18 cellular contexts compared by ENCODE assay signal in genomic region chr6:7532821-7533220, GRCh38. TPM values are rescaled to one million over a fixed set of nuclear protein-coding genes. Genes with fewer than 3 reads are reported as not detected.
DNase-seq lines count a peak whose midpoint lies in the region; ATAC-seq and TF ChIP-seq lines count a peak whose summit lies in the region.
"Had no signal": no experiment of that assay in that cellular context is flagged by ENCODE, and none has a peak within 500 bp of the region (broad histone marks: within the 10 kb centered on the region; RNA-seq: fewer than 3 reads in every experiment).

No MANE protein-coding gene starts in this region.

- no peak for TF ChIP-seq CTCF in RWPE2 (IDR thresholded peaks at IDR 0.05; ENCODE audit: poor library complexity, severe bottlenecking)
- no peak for TF ChIP-seq CTCF in hepatocyte (IDR thresholded peaks at IDR 0.05; ENCODE audit: poor library complexity)
- no peak for TF ChIP-seq CTCF in osteocyte (IDR thresholded peaks at IDR 0.05)
- no peak for TF ChIP-seq CTCF in glutamatergic neuron (IDR thresholded peaks at IDR 0.05; ENCODE audit: partially characterized antibody, unreplicated experiment)

- H3K79me2 ChIP-seq in GM23248 (ENCODE audit: insufficient read depth), result no peaks in the 10 kb centered on the region
- H3K79me2 ChIP-seq in hepatocyte, result no peaks in the 10 kb centered on the region

- ATAC-seq in RWPE2 (ENCODE audit: low read depth), result peak; percentile 18; the same call in 2 of the 3 replicates

- H3K36me3 Mint-ChIP-seq in osteocyte (ENCODE audit: unreplicated experiment), result no peaks in the 10 kb centered on the region
- no peaks in the 10 kb centered on the region for H3K36me3 Mint-ChIP-seq in glutamatergic neuron (ENCODE audit: unreplicated experiment)

- no peaks in the 10 kb centered on the region for H3K27me3 ChIP-seq in GM23248 (replicated peaks; ENCODE audit: insufficient read depth)
- H3K27me3 ChIP-seq in RWPE2 (ENCODE audit: insufficient read depth, poor library complexity, severe bottlenecking), result no peaks in the 10 kb centered on the region
- H3K27me3 ChIP-seq in hepatocyte, result no peaks in the 10 kb centered on the region

- H2AFZ ChIP-seq in GM23248 (peak overlapping the region; percentile 77), hepatocyte (no peak overlapping the region)

- peaks cover 33% of the 10 kb centered on the region for H3F3A ChIP-seq in GM23248 (ENCODE audit: insufficient read depth)

- H3K4me1 ChIP-seq in GM23248 (ENCODE audit: insufficient read depth) (peaks cover 33% of the 10 kb centered on the region), RWPE2 (ENCODE audit: insufficient read depth, poor library complexity, severe bottlenecking) (peaks cover 36% of the 10 kb centered on the region), hepatocyte (ENCODE audit: insufficient read depth) (no peaks in the 10 kb centered on the region)

- no peaks in the 10 kb centered on the region for H3K9me3 ChIP-seq in GM23248 (ENCODE audit: low read depth)
- no peaks in the 10 kb centered on the region for H3K9me3 ChIP-seq in RWPE2 (ENCODE audit: severe bottlenecking)
- H3K9me3 ChIP-seq in hepatocyte (ENCODE audit: low read depth), result no peaks in the 10 kb centered on the region
- H3K9me3 ChIP-seq: HAP-1 had no signal

- DNase-seq in GM23248 (no peak), RWPE2 (ENCODE audit: low spot score) (no peak), hepatocyte (ENCODE audit: low spot score) (no peak), osteocyte (ENCODE audit: extremely low spot score, unreplicated experiment) (no peak), HCEC 1CT (no peak), T-helper 9 cell (no peak), glutamatergic neuron (no peak)
- no peak for DNase-seq in effector CD8-positive, alpha-beta T cell (lab: John Stamatoyannopoulos, UW)
- DNase-seq: activated CD4-positive, alpha-beta T cell treated with anti-CD3 and anti-CD28 coated beads, Interleukin-2, amount 10 ng/mL, durations not matched to agents 24 days and 14 days; activated CD8-positive, alpha-beta memory T cell treated with anti-CD3 and anti-CD28 coated beads, Interleukin-2, amount 50 U/mL, for 4 hours; activated gamma-delta T cell treated with Interleukin-2 at 50 U/mL for 16 hours; effector CD4-positive, alpha-beta T cell; NCI-H1694 treated with DMSO at 0.1 percent for 48 hours; NCI-H226; NK-92 treated with Interleukin-12 subunit alpha and Interleukin-12 subunit beta, amount 100 ng/mL, for 24 hours; RPMI8226; substantia nigra had no signal

- H3K36me3 ChIP-seq in GM23248 (ENCODE audit: low read depth) (no peaks in the 10 kb centered on the region), RWPE2 (ENCODE audit: low read depth) (no peaks in the 10 kb centered on the region), hepatocyte (replicated peaks; ENCODE audit: insufficient read depth, low read depth) (no peaks in the 10 kb centered on the region)
- H3K36me3 ChIP-seq: HAP-1 had no signal

- no peak overlapping the region for H3K27ac ChIP-seq in GM23248
- peak overlapping the region; percentile 41 for H3K27ac ChIP-seq in RWPE2 (ENCODE audit: poor library complexity, severe bottlenecking)
- H3K27ac ChIP-seq in hepatocyte, result peak overlapping the region; percentile 8

- no peak overlapping the region for H3K9ac ChIP-seq in GM23248

- WGBS in GM23248 (ENCODE audit: low coverage in 1 of 2, low lambda C conversion rate in 2 of 2, missing lambda C conversion rate in 2 of 2), 2 experiments, result 47 to 50% methylated on average over 8 of the region's 8 CpGs
- WGBS in hepatocyte (ENCODE audit: low lambda C conversion rate, missing lambda C conversion rate), result 57% methylated on average over 8 of the region's 8 CpGs

- H3K4me3 Mint-ChIP-seq in osteocyte (ENCODE audit: unreplicated experiment) (no peak overlapping the region), glutamatergic neuron (ENCODE audit: unreplicated experiment) (no peak overlapping the region)
- H3K4me3 Mint-ChIP-seq: activated CD4-positive, alpha-beta T cell treated with anti-CD3 and anti-CD28 coated beads, Interleukin-2, amount 10 ng/mL, durations not matched to agents 24 days and 14 days had no signal

- H3K27ac Mint-ChIP-seq in osteocyte (ENCODE audit: unreplicated experiment) (peak overlapping the region; percentile 50), glutamatergic neuron (ENCODE audit: unreplicated experiment) (no peak overlapping the region)
- H3K27ac Mint-ChIP-seq: activated CD4-positive, alpha-beta T cell treated with anti-CD3 and anti-CD28 coated beads, Interleukin-2, amount 10 ng/mL, durations not matched to agents 24 days and 14 days had no signal

- H3K4me3 ChIP-seq in GM23248, result no peak overlapping the region
- no peak overlapping the region for H3K4me3 ChIP-seq in RWPE2 (ENCODE audit: severe bottlenecking)
- no peak overlapping the region for H3K4me3 ChIP-seq in hepatocyte
- H3K4me3 ChIP-seq: HAP-1 had no signal

- H3K9me3 Mint-ChIP-seq in osteocyte (ENCODE audit: unreplicated experiment) (no peaks in the 10 kb centered on the region), glutamatergic neuron (ENCODE audit: unreplicated experiment) (no peaks in the 10 kb centered on the region)
- H3K9me3 Mint-ChIP-seq: activated CD4-positive, alpha-beta T cell treated with anti-CD3 and anti-CD28 coated beads, Interleukin-2, amount 10 ng/mL, durations not matched to agents 24 days and 14 days had no signal

- H4K20me1 ChIP-seq in GM23248 (ENCODE audit: insufficient read depth) (no peaks in the 10 kb centered on the region), hepatocyte (ENCODE audit: insufficient read depth, poor library complexity, severe bottlenecking) (no peaks in the 10 kb centered on the region)

- H3K9me2 ChIP-seq in GM23248 (ENCODE audit: insufficient read depth) (no peaks in the 10 kb centered on the region), hepatocyte (replicated peaks; ENCODE audit: insufficient read depth) (no peaks in the 10 kb centered on the region)

- H3K4me2 ChIP-seq in GM23248 (ENCODE audit: unreplicated experiment), result no peak overlapping the region
- H3K4me2 ChIP-seq in hepatocyte, result peak overlapping the region; percentile 35

- in situ Hi-C loops in GM23248 (cut with MboI), result no loop called here

- H3K4me1 Mint-ChIP-seq in osteocyte (ENCODE audit: unreplicated experiment) (peaks cover 52% of the 10 kb centered on the region), glutamatergic neuron (ENCODE audit: low read depth, unreplicated experiment) (no peaks in the 10 kb centered on the region)
- H3K4me1 Mint-ChIP-seq: activated CD4-positive, alpha-beta T cell treated with anti-CD3 and anti-CD28 coated beads, Interleukin-2, amount 10 ng/mL, durations not matched to agents 24 days and 14 days had no signal

- no peaks in the 10 kb centered on the region for H3K27me3 Mint-ChIP-seq in osteocyte (ENCODE audit: unreplicated experiment)
- H3K27me3 Mint-ChIP-seq in glutamatergic neuron (ENCODE audit: unreplicated experiment), result no peaks in the 10 kb centered on the region

RNA-seq across cellular contexts. Expression of gene DSP, which starts 8.7 kb away (rescaled TPM):
- 108 and 110 TPM in 2 replicates for total RNA-seq in GM23248 (2014; rRNA removed; shearing (Covaris generic))
- polyA plus RNA-seq in GM23248 (2016; fragmentation: Nextera tagmentation; extraction: Ambion mirVana), result 76.4 and 78.1 TPM in 2 replicates
- 123 and 156 TPM in 2 replicates for total RNA-seq in hepatocyte
- 73.7 and 78.1 TPM in 2 replicates for polyA plus RNA-seq in hepatocyte
- total RNA-seq in osteocyte, result 124 and 135 TPM in 2 replicates
- 8.9 TPM for total RNA-seq in glutamatergic neuron (ENCODE audit: unreplicated experiment)
- total RNA-seq: activated CD4-positive, alpha-beta T cell treated with anti-CD3 and anti-CD28 coated beads, Interleukin-2, amount 10 ng/mL, durations not matched to agents 24 days and 14 days had no signal

RNA-seq across cellular contexts. Expression of gene SNRNP48, which starts 57.2 kb away (rescaled TPM):
- total RNA-seq in GM23248 (2014; rRNA removed; shearing (Covaris generic)), result 9.9 and 13.1 TPM in 2 replicates
- 9.7 and 11.5 TPM in 2 replicates for polyA plus RNA-seq in GM23248 (2016; fragmentation: Nextera tagmentation; extraction: Ambion mirVana)
- total RNA-seq in hepatocyte, result 14.6 and 15.3 TPM in 2 replicates
- 4.0 and 7.6 TPM in 2 replicates for polyA plus RNA-seq in hepatocyte
- total RNA-seq in osteocyte, result 12.1 and 14.3 TPM in 2 replicates
- 9.5 TPM for total RNA-seq in glutamatergic neuron (ENCODE audit: unreplicated experiment)

Comparison
In these comparisons a context has a peak if more than half of its experiments do, and no peak if none do; other contexts are left out.
1. RNA of gene DSP, which starts 8.7 kb away (total RNA-seq): 123 to 156 TPM in hepatocyte, 124 to 135 TPM in osteocyte and 108 to 110 TPM in GM23248; 8.9 TPM in glutamatergic neuron (single experiment); every median in the first group is over 10 times any median in the second.